33 cellular contexts compared by ENCODE assay signal in genomic region chrX:18228069-18228468, GRCh38. TPM values are rescaled to one million over a fixed set of nuclear protein-coding genes. Genes with fewer than 3 reads are reported as not detected.
"Had no signal": no experiment of that assay in that cellular context is flagged by ENCODE, and none has a peak within 500 bp of the region (broad histone marks: within the 10 kb centered on the region; RNA-seq: fewer than 3 reads in every experiment).

No MANE protein-coding gene starts in this region.

- H3K9me3 ChIP-seq: colonic mucosa, esophagus squamous epithelium, gastrocnemius medialis, heart right ventricle, left lung, lower lobe of right lung, mucosa of descending colon had no signal

- H3K4me1 ChIP-seq: colonic mucosa, esophagus squamous epithelium, gastrocnemius medialis, heart right ventricle, left lung, lower lobe of right lung had no signal

- H3K36me3 ChIP-seq: colonic mucosa, esophagus squamous epithelium, gastrocnemius medialis, heart right ventricle, left lung, lower lobe of right lung had no signal

- H3K4me3 ChIP-seq: colonic mucosa, esophagus squamous epithelium, gastrocnemius medialis, heart right ventricle, left lung, lower lobe of right lung, mucosa of descending colon had no signal

- H3K27ac ChIP-seq: colonic mucosa, epithelial cell of prostate, esophagus squamous epithelium, gastrocnemius medialis, heart right ventricle, left lung, lower lobe of right lung had no signal

- DNase-seq: colonic mucosa; cortex of kidney; effector CD8-positive, alpha-beta T cell; effector memory CD8-positive, alpha-beta T cell; endodermal cell; erythroblast; esophagus squamous epithelium; foreskin fibroblast; foreskin melanocyte; gastrocnemius medialis; glutamatergic neuron; head of caudate nucleus; heart right ventricle; hippocampal formation; left cardiac atrium; left lung; left ventricle myocardium superior; lower lobe of right lung; mesenchymal stem cell; mucosa of descending colon had no signal

- ATAC-seq: effector memory CD8-positive, alpha-beta T cell; esophagus mucosa; gastrocnemius medialis; heart right ventricle; left cardiac atrium; left lung; left ventricle myocardium superior; lower lobe of right lung; mucosa of descending colon had no signal

- FAIRE-seq: endometrium, islet of Langerhans, keratinocyte had no signal

- H3K27me3 ChIP-seq: colonic mucosa, esophagus squamous epithelium, gastrocnemius medialis, heart right ventricle, left lung had no signal

RNA-seq across cellular contexts. Expression of gene BEND2, which starts 7.4 kb away (rescaled TPM):
- total RNA-seq: colonic mucosa, dermis microvascular lymphatic vessel endothelial cell, endodermal cell, esophagus mucosa, esophagus squamous epithelium, glomerular endothelial cell, kidney epithelial cell, left lung, lower leg skin, lung microvascular endothelial cell, mesenteric fat pad, mesothelial cell of epicardium, mucosa of descending colon, myocyte had no signal
- polyA plus RNA-seq: keratinocyte had no signal
